In genomic region chr1:76494807-76495206, GRCh38 we compare ENCODE assay signal across 11 cellular contexts.
DNase-seq lines count a peak whose midpoint lies in the region; ATAC-seq and TF ChIP-seq lines count a peak whose summit lies in the region.
"Had no signal": no experiment of that assay in that cellular context is flagged by ENCODE, and none has a peak within 500 bp of the region (broad histone marks: within the 10 kb centered on the region; RNA-seq: fewer than 3 reads in every experiment).

No MANE protein-coding gene starts in this region.

- H3K36me3 ChIP-seq in fibroblast of lung (ENCODE audit: control insufficient read depth, insufficient read depth, low read length) (no peaks in the 10 kb centered on the region), HAP-1 (replicated peaks) (no peaks in the 10 kb centered on the region)
- H3K36me3 ChIP-seq: thoracic aorta had no signal

- H3K9me3 Mint-ChIP-seq in naive thymus-derived CD8-positive, alpha-beta T cell: no peaks in the 10 kb centered on the region

- H3K79me2 ChIP-seq in fibroblast of lung (ENCODE audit: control insufficient read depth, insufficient read depth, low read length): no peaks in the 10 kb centered on the region

- no peaks in the 10 kb centered on the region for H3K4me1 Mint-ChIP-seq in naive thymus-derived CD8-positive, alpha-beta T cell

- H3K27ac ChIP-seq in fibroblast of lung (ENCODE audit: insufficient read depth, low read length): no peak overlapping the region
- H3K27ac ChIP-seq: thoracic aorta had no signal

- H3K4me2 ChIP-seq in fibroblast of lung (ENCODE audit: extremely low read depth, insufficient read depth, low read length): no peak overlapping the region

- DNase-seq in fibroblast of lung (ENCODE audit: low read depth in 2 of 2) (peak; percentile 6 to 20), SKM-1 treated with dmso at 0.1 percent for 144 hours (lab: John Stamatoyannopoulos, UW; ENCODE audit: unreplicated experiment) (no peak), HAP-1 (ENCODE audit: low spot score in 2 of 2) (no peak), DMS79 (lab: John Stamatoyannopoulos, UW) (no peak)
- no peak for DNase-seq in naive thymus-derived CD8-positive, alpha-beta T cell
- DNase-seq: MM.1S, SHP77 treated with DMSO at 0.1 percent for 48 hours had no signal

- H3K4me3 Mint-ChIP-seq in naive thymus-derived CD8-positive, alpha-beta T cell: no peak overlapping the region

- H3K9ac ChIP-seq in fibroblast of lung (ENCODE audit: insufficient read depth, low read length): no peak overlapping the region

- no peaks in the 10 kb centered on the region for H3K9me3 ChIP-seq in fibroblast of lung (ENCODE audit: control insufficient read depth, insufficient read depth, low read depth, low read length)
- no peaks in the 10 kb centered on the region for H3K9me3 ChIP-seq in HAP-1
- H3K9me3 ChIP-seq: thoracic aorta had no signal

- POLR2A ChIA-PET in naive thymus-derived CD8-positive, alpha-beta T cell (lab: Charles Lee): no interaction called here

- in situ Hi-C loops in HAP-1 (cut with MboI; ENCODE audit: low sequenced_read_pairs): no loop called here

- H3K27ac Mint-ChIP-seq in naive thymus-derived CD8-positive, alpha-beta T cell: no peak overlapping the region

- H3K36me3 Mint-ChIP-seq in naive thymus-derived CD8-positive, alpha-beta T cell: peaks cover 0 to 2% (median 0%) of the 10 kb centered on the region in 3 donors

- ATAC-seq in GM18858 (IDR thresholded peaks at IDR 0.05; ENCODE audit: unreplicated experiment) (peak; percentile 94), GM21447 (IDR thresholded peaks at IDR 0.05; ENCODE audit: unreplicated experiment) (peak; percentile 93), HG03196 (IDR thresholded peaks at IDR 0.05; ENCODE audit: unreplicated experiment) (peak; percentile 93)
- no peak for ATAC-seq in naive thymus-derived CD8-positive, alpha-beta T cell

- H3K4me1 ChIP-seq in fibroblast of lung (ENCODE audit: control insufficient read depth, extremely low read depth, insufficient read depth, low read length) (no peaks in the 10 kb centered on the region), HAP-1 (no peaks in the 10 kb centered on the region)

- H3K27me3 ChIP-seq in fibroblast of lung (ENCODE audit: control insufficient read depth, insufficient read depth, low read length) (no peaks in the 10 kb centered on the region), HAP-1 (ENCODE audit: low read depth) (no peaks in the 10 kb centered on the region)

- no peak overlapping the region for H3K4me3 ChIP-seq in fibroblast of lung (replicated peaks in 1 of 4; ENCODE audit: control extremely low read depth in 1 of 4, insufficient read depth in 1 of 4, low read depth in 3 of 4, low read length in 4 of 4)
- H3K4me3 ChIP-seq in HAP-1: no peak overlapping the region
- H3K4me3 ChIP-seq: thoracic aorta had no signal

- no peak overlapping the region for H2AFZ ChIP-seq in fibroblast of lung (ENCODE audit: low read length)

- H3K27me3 Mint-ChIP-seq in naive thymus-derived CD8-positive, alpha-beta T cell: no peaks in the 10 kb centered on the region

- no peak for TF ChIP-seq CTCF in fibroblast of lung (conservative IDR thresholded peaks at IDR 0.05 in 1 of 2, IDR thresholded peaks at IDR 0.05 in 1 of 2; ENCODE audit: low read depth in 1 of 2, low read length in 2 of 2)

- no peaks in the 10 kb centered on the region for H4K20me1 ChIP-seq in fibroblast of lung (ENCODE audit: control insufficient read depth, extremely low read depth, insufficient read depth, low read length)

Comparison
In these comparisons a context has a peak if more than half of its experiments do, and no peak if none do; other contexts are left out.
1. ATAC-seq: peak in GM18858 (single experiment), GM21447 (single experiment) and HG03196 (single experiment); none in naive thymus-derived CD8-positive, alpha-beta T cell (0 of 2).
2. DNase-seq: peak in fibroblast of lung (2 of 2); none in SKM-1 treated with dmso at 0.1 percent for 144 hours (single experiment), HAP-1 (0 of 2), DMS79 (single experiment) and naive thymus-derived CD8-positive, alpha-beta T cell (0 of 10).